ENCODE assay signal across 19 cellular contexts in the genomic region with DNA sequence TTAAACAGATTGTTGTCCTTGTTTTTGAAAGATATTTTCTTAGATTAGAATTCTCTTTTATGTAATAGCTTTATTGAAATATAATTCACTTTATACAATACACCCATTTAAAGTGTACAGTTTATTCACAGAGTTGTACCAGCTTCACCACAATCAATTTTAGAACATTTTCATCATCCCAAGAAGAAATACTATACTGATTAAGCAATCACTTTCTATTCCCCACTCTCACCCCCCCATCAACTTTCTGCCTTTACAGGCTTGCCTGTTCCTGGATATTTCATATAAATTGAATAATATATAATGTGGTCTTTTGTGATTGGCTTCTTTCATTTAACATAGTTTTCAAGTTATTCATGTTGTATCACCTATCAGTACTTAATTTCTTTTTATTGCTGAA. TPM values are rescaled to one million over a fixed set of nuclear protein-coding genes. Genes with fewer than 3 reads are reported as not detected.
DNase-seq lines count a peak whose midpoint lies in the region; ATAC-seq, FAIRE-seq and TF ChIP-seq lines count a peak whose summit lies in the region.
"Had no signal": no experiment of that assay in that cellular context is flagged by ENCODE, and none has a peak within 500 bp of the region (broad histone marks: within the 10 kb centered on the region; RNA-seq: fewer than 3 reads in every experiment).

No MANE protein-coding gene starts in this region.

- H4K20me1 ChIP-seq in IMR-90 (ENCODE audit: insufficient read depth, low read length) (peaks cover 17% of the 10 kb centered on the region; the same call in 1 of the 2 replicates), fibroblast of lung (ENCODE audit: control insufficient read depth, extremely low read depth, insufficient read depth, low read length) (no peaks in the 10 kb centered on the region)

- H3K23ac ChIP-seq in IMR-90 (ENCODE audit: low read depth, low read length) = no peak overlapping the region

- dilution Hi-C loops in IMR-90 (cut with HindIII; ENCODE audit: low sequenced_read_pairs, unreplicated experiment) = no loop called here

- CTCF ChIA-PET in IMR-90 (lab: Yijun Ruan, JAX) = interaction anchor here (1.0 kb wide), 1 partner anchor 16 kb away, joined by 3 read pairs; no protein-coding TSS in a partner anchor

- no peak overlapping the region for H2AK9ac ChIP-seq in IMR-90 (replicated peaks; ENCODE audit: low read depth, low read length, poor library complexity)

- H3K36me3 Mint-ChIP-seq in glutamatergic neuron (ENCODE audit: unreplicated experiment) = peaks cover 12% of the 10 kb centered on the region

- no peak overlapping the region for H2BK5ac ChIP-seq in IMR-90 (ENCODE audit: low read depth, low read length, poor library complexity, severe bottlenecking)

- peaks cover 2% of the 10 kb centered on the region for H3K4me1 Mint-ChIP-seq in glutamatergic neuron (ENCODE audit: low read depth, unreplicated experiment)
- H3K4me1 Mint-ChIP-seq: H9 had no signal

- no peak overlapping the region for H3K27ac Mint-ChIP-seq in glutamatergic neuron (ENCODE audit: unreplicated experiment)
- H3K27ac Mint-ChIP-seq: H9 had no signal

- H2AFZ ChIP-seq in IMR-90 (replicated peaks; ENCODE audit: low read length, poor library complexity) = no peak overlapping the region
- no peak overlapping the region for H2AFZ ChIP-seq in fibroblast of lung (ENCODE audit: low read length)

- H3K4me3 Mint-ChIP-seq in glutamatergic neuron (ENCODE audit: unreplicated experiment) = no peak overlapping the region
- H3K4me3 Mint-ChIP-seq: CD4-positive, CD25-positive, alpha-beta regulatory T cell; CD8-positive, alpha-beta memory T cell; H9 had no signal

- H3K27ac ChIP-seq in IMR-90 (ENCODE audit: insufficient read depth, low read length) (no peak overlapping the region), fibroblast of lung (ENCODE audit: insufficient read depth, low read length) (no peak overlapping the region)

- BruUV-seq in IMR-90 (replicated peaks; lab: Mats Ljungman, UMichigan) = no TSS peak

- no peak overlapping the region for H3K9ac ChIP-seq in IMR-90 (ENCODE audit: low read depth, low read length)
- no peak overlapping the region for H3K9ac ChIP-seq in fibroblast of lung (ENCODE audit: insufficient read depth, low read length)

- no peak overlapping the region for H2AK5ac ChIP-seq in IMR-90 (ENCODE audit: low read depth, low read length)

- H3K79me2 ChIP-seq in fibroblast of lung (ENCODE audit: control insufficient read depth, insufficient read depth, low read length) = peaks cover 12% of the 10 kb centered on the region

- peak; percentile 9 for FAIRE-seq in islet of Langerhans (lab: Jason Lieb, UNC)
- FAIRE-seq: GM12891, H1, HepG2 had no signal

- in situ Hi-C loops in IMR-90 (cut with MboI; ENCODE audit: low sequenced_read_pairs) = no loop called here

- 0 out of 2 replicates have a peak, but pooled peaks cover 2% of the 10 kb centered on the region for H3K4me1 ChIP-seq in IMR-90 (ENCODE audit: control insufficient read depth, insufficient read depth, low read length)
- H3K4me1 ChIP-seq in fibroblast of lung (ENCODE audit: control insufficient read depth, extremely low read depth, insufficient read depth, low read length) = peaks cover 3% of the 10 kb centered on the region
- H3K4me1 ChIP-seq: BE2C had no signal

- no peak for TF ChIP-seq POLR2A in IMR-90 (IDR thresholded peaks at IDR 0.05; ENCODE audit: low read depth, low read length)

- H3K9me1 ChIP-seq in IMR-90 (ENCODE audit: insufficient read depth, low read length) = no peaks in the 10 kb centered on the region

- H3K79me1 ChIP-seq in IMR-90 (ENCODE audit: low read depth in 1 of 2, low read length in 2 of 2) = peaks cover 21 to 48% of the 10 kb centered on the region in 2 experiments

- H2BK120ac ChIP-seq in IMR-90 (ENCODE audit: low read depth, low read length) = no peak overlapping the region

- TF ChIP-seq CTCF in IMR-90 (conservative IDR thresholded peaks at IDR 0.05; ENCODE audit: low read depth, low read length) (no peak), fibroblast of lung (conservative IDR thresholded peaks at IDR 0.05 in 1 of 2, IDR thresholded peaks at IDR 0.05 in 1 of 2; ENCODE audit: low read depth in 1 of 2, low read length in 2 of 2) (no peak), glutamatergic neuron (IDR thresholded peaks at IDR 0.05; ENCODE audit: partially characterized antibody, unreplicated experiment) (no peak)

- DNase-seq in IMR-90 (no peak), fibroblast of lung (ENCODE audit: low read depth in 2 of 2) (peak in 1 of 2 donors; percentile 37), occipital lobe (lab: John Stamatoyannopoulos, UW) (no peak), glutamatergic neuron (no peak)
- DNase-seq: ACHN; BE2C; C1 segment of cervical spinal cord; CD4-positive, CD25-positive, alpha-beta regulatory T cell; CD8-positive, alpha-beta memory T cell; COR-L47; DMS 273 treated with DMSO at 0.1 percent for 48 hours; DMS53; DND-41; H9 had no signal

- H3K9me3 Mint-ChIP-seq in glutamatergic neuron (ENCODE audit: unreplicated experiment) = peaks cover under 1% of the 10 kb centered on the region

- TF ChIP-seq RAD21 in IMR-90 (IDR thresholded peaks at IDR 0.05; ENCODE audit: low read length) = no peak

- H3K9me3 ChIP-seq in IMR-90 (ENCODE audit: control insufficient read depth, insufficient read depth, low read length) (no peaks in the 10 kb centered on the region), fibroblast of lung (ENCODE audit: control insufficient read depth, insufficient read depth, low read depth, low read length) (no peaks in the 10 kb centered on the region)
- H3K9me3 ChIP-seq: BE2C had no signal

- H3K27me3 ChIP-seq in IMR-90 (ENCODE audit: control insufficient read depth, insufficient read depth, low read length) = no peaks in the 10 kb centered on the region
- no peaks in the 10 kb centered on the region for H3K27me3 ChIP-seq in fibroblast of lung (ENCODE audit: control insufficient read depth, insufficient read depth, low read length)
- H3K27me3 ChIP-seq: BE2C had no signal

- no peaks in the 10 kb centered on the region for H3K27me3 Mint-ChIP-seq in glutamatergic neuron (ENCODE audit: unreplicated experiment)
- H3K27me3 Mint-ChIP-seq: CD4-positive, CD25-positive, alpha-beta regulatory T cell; CD8-positive, alpha-beta memory T cell had no signal

- no peak overlapping the region for H3K56ac ChIP-seq in IMR-90 (ENCODE audit: extremely low read depth, insufficient read depth, low read length)

- no peak for ATAC-seq in IMR-90 (ENCODE audit: low read depth)
- no peak for ATAC-seq in GM18511 (IDR thresholded peaks at IDR 0.05; ENCODE audit: unreplicated experiment)
- ATAC-seq: HepG2 had no signal

- H3K4me3 ChIP-seq in IMR-90 (ENCODE audit: insufficient read depth, low read depth, low read length) (no peak overlapping the region), fibroblast of lung (replicated peaks in 1 of 4; ENCODE audit: control extremely low read depth in 1 of 4, insufficient read depth in 1 of 4, low read depth in 3 of 4, low read length in 4 of 4) (no peak overlapping the region)

- no peak overlapping the region for H3K14ac ChIP-seq in IMR-90 (replicated peaks; ENCODE audit: low read depth, low read length)

- H4K5ac ChIP-seq in IMR-90 (ENCODE audit: low read depth, low read length) = no peak overlapping the region

- no peak overlapping the region for H4K91ac ChIP-seq in IMR-90 (ENCODE audit: insufficient read depth, low read depth, low read length)

- H3K36me3 ChIP-seq in IMR-90 (ENCODE audit: control insufficient read depth, insufficient read depth, low read length) = peaks cover 4% of the 10 kb centered on the region
- H3K36me3 ChIP-seq in fibroblast of lung (ENCODE audit: control insufficient read depth, insufficient read depth, low read length) = no peaks in the 10 kb centered on the region
- H3K36me3 ChIP-seq: BE2C had no signal

- POLR2A ChIA-PET in IMR-90 (lab: Charles Lee; ENCODE audit: unreplicated experiment) = no interaction called here

- H2BK15ac ChIP-seq in IMR-90 (ENCODE audit: low read depth, low read length) = no peak overlapping the region

- no peak overlapping the region for H3K4ac ChIP-seq in IMR-90 (ENCODE audit: low read depth, low read length)

- no peak overlapping the region for H4K8ac ChIP-seq in IMR-90 (ENCODE audit: low read depth in 2 of 2, low read length in 2 of 2)

- no peak overlapping the region for H3K18ac ChIP-seq in IMR-90 (ENCODE audit: low read depth, low read length)

- no peak overlapping the region for H2BK20ac ChIP-seq in IMR-90 (ENCODE audit: low read depth, low read length)

- intact Hi-C loops in IMR-90 (cut with micrococcal nuclease) = loop anchor here (5.0 kb wide), 1 partner anchor 34 kb away; no protein-coding TSS in a partner anchor

- H3K4me2 ChIP-seq in IMR-90 (ENCODE audit: low read depth, low read length) = no peak overlapping the region
- H3K4me2 ChIP-seq in fibroblast of lung (ENCODE audit: extremely low read depth, insufficient read depth, low read length) = peak overlapping the region; percentile 35

TF ChIP-seq in IMR-90, 13 proteins besides CTCF, POLR2A, EP300 and RAD21:
- TF ChIP-seq, protein P1, sequence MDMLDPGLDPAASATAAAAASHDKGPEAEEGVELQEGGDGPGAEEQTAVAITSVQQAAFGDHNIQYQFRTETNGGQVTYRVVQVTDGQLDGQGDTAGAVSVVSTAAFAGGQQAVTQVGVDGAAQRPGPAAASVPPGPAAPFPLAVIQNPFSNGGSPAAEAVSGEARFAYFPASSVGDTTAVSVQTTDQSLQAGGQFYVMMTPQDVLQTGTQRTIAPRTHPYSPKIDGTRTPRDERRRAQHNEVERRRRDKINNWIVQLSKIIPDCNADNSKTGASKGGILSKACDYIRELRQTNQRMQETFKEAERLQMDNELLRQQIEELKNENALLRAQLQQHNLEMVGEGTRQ (IDR thresholded peaks at IDR 0.05; ENCODE audit: low read depth, low read length) = no peak
- TF ChIP-seq CEBPB (IDR thresholded peaks at IDR 0.05; ENCODE audit: low read depth, low read length) = 0 out of 2 replicates have a peak, but pooled peaks have one; percentile 36

RNA-seq across cellular contexts. Expression of a gene that starts 44.4 kb away (rescaled TPM):
- total RNA-seq in IMR-90 (2012; rRNA removed) = 45.3 and 71.1 TPM in 2 replicates
- 7.4 and 7.5 TPM in 2 replicates for polyA plus RNA-seq in IMR-90 (2012; rRNA removed)
- 0.80 and 0.92 TPM in 2 replicates for polyA plus RNA-seq in IMR-90 (2012; cell fraction: cytosol; rRNA removed)
- polyA plus RNA-seq in IMR-90 (2012; cell fraction: nucleus; rRNA removed; ENCODE audit: low replicate concordance) = 0.61 and 9.7 TPM in 2 replicates
- total RNA-seq in fibroblast of lung = 68.4 and 76.3 TPM in 2 replicates
- 23.5 and 37.0 TPM in 2 replicates for polyA plus RNA-seq in fibroblast of lung
- 16.7 and 25.8 TPM in 2 replicates for polyA plus RNA-seq in fibroblast of lung (2012)
- 1.4 and 5.1 TPM in 2 replicates for polyA minus RNA-seq in fibroblast of lung (ENCODE audit: low replicate concordance)
- 453 TPM for total RNA-seq in occipital lobe
- total RNA-seq in glutamatergic neuron (ENCODE audit: unreplicated experiment) = 73.8 TPM
